ENCODE assay signal across 1 cellular context in the genomic region with DNA sequence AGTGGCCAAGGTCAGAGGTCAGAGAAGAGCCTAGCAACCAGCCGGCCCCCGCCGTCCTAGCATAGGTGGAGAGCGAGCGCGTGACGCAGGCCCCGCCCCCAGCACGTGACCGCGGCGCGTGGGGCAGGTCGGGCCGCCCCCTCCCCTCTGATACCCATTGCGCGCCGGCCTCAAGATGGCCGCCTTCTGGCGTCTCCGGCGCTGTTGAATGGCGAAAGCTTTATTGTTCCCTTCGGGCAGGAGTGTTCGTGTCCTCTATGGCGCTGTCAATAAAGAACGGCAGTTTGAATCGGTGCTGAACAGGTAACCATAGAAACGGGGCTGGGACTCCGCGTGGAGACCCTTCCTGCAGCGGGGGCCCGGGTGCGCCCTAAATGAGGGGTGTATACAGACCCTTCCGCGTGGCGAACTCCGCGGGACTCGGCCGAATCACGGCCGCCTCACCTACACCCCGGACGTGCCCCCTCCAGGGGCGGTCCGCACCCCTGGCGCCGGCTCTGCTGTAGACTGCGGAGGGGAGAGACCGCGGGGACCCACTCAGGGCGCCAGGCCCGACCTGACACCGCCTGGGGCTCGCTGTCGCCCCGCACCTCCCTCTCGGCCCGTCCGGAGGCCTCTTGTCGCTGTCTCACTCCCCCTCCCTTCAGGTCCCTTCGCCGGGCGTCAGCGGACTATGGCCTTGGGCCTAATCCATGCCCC.
TF ChIP-seq lines count a peak whose summit lies in the region.

A gene with protein sequence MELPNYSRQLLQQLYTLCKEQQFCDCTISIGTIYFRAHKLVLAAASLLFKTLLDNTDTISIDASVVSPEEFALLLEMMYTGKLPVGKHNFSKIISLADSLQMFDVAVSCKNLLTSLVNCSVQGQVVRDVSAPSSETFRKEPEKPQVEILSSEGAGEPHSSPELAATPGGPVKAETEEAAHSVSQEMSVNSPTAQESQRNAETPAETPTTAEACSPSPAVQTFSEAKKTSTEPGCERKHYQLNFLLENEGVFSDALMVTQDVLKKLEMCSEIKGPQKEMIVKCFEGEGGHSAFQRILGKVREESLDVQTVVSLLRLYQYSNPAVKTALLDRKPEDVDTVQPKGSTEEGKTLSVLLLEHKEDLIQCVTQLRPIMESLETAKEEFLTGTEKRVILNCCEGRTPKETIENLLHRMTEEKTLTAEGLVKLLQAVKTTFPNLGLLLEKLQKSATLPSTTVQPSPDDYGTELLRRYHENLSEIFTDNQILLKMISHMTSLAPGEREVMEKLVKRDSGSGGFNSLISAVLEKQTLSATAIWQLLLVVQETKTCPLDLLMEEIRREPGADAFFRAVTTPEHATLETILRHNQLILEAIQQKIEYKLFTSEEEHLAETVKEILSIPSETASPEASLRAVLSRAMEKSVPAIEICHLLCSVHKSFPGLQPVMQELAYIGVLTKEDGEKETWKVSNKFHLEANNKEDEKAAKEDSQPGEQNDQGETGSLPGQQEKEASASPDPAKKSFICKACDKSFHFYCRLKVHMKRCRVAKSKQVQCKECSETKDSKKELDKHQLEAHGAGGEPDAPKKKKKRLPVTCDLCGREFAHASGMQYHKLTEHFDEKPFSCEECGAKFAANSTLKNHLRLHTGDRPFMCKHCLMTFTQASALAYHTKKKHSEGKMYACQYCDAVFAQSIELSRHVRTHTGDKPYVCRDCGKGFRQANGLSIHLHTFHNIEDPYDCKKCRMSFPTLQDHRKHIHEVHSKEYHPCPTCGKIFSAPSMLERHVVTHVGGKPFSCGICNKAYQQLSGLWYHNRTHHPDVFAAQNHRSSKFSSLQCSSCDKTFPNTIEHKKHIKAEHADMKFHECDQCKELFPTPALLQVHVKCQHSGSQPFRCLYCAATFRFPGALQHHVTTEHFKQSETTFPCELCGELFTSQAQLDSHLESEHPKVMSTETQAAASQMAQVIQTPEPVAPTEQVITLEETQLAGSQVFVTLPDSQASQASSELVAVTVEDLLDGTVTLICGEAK (plus strand): TSS at position 150 of the 699 bp plus-strand sequence. CDS start 38,098 bp downstream, outside the sequence.

TF ChIP-seq in HepG2, 621 proteins besides CTCF, POLR2A, EP300 and RAD21 (continued from another document and continues in another):
- TF ChIP-seq, protein P1, sequence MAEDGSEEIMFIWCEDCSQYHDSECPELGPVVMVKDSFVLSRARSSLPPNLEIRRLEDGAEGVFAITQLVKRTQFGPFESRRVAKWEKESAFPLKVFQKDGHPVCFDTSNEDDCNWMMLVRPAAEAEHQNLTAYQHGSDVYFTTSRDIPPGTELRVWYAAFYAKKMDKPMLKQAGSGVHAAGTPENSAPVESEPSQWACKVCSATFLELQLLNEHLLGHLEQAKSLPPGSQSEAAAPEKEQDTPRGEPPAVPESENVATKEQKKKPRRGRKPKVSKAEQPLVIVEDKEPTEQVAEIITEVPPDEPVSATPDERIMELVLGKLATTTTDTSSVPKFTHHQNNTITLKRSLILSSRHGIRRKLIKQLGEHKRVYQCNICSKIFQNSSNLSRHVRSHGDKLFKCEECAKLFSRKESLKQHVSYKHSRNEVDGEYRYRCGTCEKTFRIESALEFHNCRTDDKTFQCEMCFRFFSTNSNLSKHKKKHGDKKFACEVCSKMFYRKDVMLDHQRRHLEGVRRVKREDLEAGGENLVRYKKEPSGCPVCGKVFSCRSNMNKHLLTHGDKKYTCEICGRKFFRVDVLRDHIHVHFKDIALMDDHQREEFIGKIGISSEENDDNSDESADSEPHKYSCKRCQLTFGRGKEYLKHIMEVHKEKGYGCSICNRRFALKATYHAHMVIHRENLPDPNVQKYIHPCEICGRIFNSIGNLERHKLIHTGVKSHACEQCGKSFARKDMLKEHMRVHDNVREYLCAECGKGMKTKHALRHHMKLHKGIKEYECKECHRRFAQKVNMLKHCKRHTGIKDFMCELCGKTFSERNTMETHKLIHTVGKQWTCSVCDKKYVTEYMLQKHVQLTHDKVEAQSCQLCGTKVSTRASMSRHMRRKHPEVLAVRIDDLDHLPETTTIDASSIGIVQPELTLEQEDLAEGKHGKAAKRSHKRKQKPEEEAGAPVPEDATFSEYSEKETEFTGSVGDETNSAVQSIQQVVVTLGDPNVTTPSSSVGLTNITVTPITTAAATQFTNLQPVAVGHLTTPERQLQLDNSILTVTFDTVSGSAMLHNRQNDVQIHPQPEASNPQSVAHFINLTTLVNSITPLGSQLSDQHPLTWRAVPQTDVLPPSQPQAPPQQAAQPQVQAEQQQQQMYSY (CRISPR knock-in tag; IDR thresholded peaks at IDR 0.05) = no peak; the same call in 1 of the 2 replicates
- TF ChIP-seq CHCHD3 (CRISPR knock-in tag; IDR thresholded peaks at IDR 0.05) (no peak), NAIF1 (CRISPR knock-in tag; IDR thresholded peaks at IDR 0.05; ENCODE audit: borderline replicate concordance) (peak; percentile 50; the same call in 1 of the 2 replicates), SETDB1 (CRISPR knock-in tag; IDR thresholded peaks at IDR 0.05; ENCODE audit: borderline replicate concordance) (no peak), TEAD2 (CRISPR knock-in tag; IDR thresholded peaks at IDR 0.05) (no peak), ASH2L (IDR thresholded peaks at IDR 0.05; ENCODE audit: insufficient read length, low read depth, low read length) (peak; percentile 96), ZBTB3 (CRISPR knock-in tag; IDR thresholded peaks at IDR 0.05; ENCODE audit: borderline replicate concordance, low read depth) (peak; percentile 53; the same call in 1 of the 2 replicates), HCFC1 (IDR thresholded peaks at IDR 0.05; ENCODE audit: low read depth, low read length) (peak; percentile 72), CHD4 (IDR thresholded peaks at IDR 0.05; ENCODE audit: borderline replicate concordance, low read length) (peak; percentile 2; the same call in 1 of the 2 replicates), PRMT3 (CRISPR knock-in tag; IDR thresholded peaks at IDR 0.05; ENCODE audit: borderline replicate concordance, low read depth) (no peak), SP140L (CRISPR knock-in tag; IDR thresholded peaks at IDR 0.05; ENCODE audit: borderline replicate concordance) (no peak), RARA (CRISPR knock-in tag; IDR thresholded peaks at IDR 0.05) (peak; percentile 69), MTF1 (CRISPR knock-in tag; IDR thresholded peaks at IDR 0.05) (no peak), AGO1 (IDR thresholded peaks at IDR 0.05; ENCODE audit: low read depth, low read length, poor library complexity, severe bottlenecking) (no peak), KLF13 (CRISPR knock-in tag; IDR thresholded peaks at IDR 0.05) (no peak), MAFG (CRISPR knock-in tag; IDR thresholded peaks at IDR 0.05) (no peak), JDP2 (CRISPR knock-in tag; IDR thresholded peaks at IDR 0.05; ENCODE audit: borderline replicate concordance) (no peak), AGO2 (optimal IDR thresholded peaks at IDR 0.05; ENCODE audit: low read depth, low read length) (peak; percentile 82), SP4 (CRISPR knock-in tag; IDR thresholded peaks at IDR 0.05) (peak; percentile 95), ZNF317 (CRISPR knock-in tag; IDR thresholded peaks at IDR 0.05) (peak; percentile 86), NCOA5 (CRISPR knock-in tag; IDR thresholded peaks at IDR 0.05) (no peak), SUZ12 (IDR thresholded peaks at IDR 0.05; ENCODE audit: low read depth, low read length) (no peak)
- TF ChIP-seq, protein P2, sequence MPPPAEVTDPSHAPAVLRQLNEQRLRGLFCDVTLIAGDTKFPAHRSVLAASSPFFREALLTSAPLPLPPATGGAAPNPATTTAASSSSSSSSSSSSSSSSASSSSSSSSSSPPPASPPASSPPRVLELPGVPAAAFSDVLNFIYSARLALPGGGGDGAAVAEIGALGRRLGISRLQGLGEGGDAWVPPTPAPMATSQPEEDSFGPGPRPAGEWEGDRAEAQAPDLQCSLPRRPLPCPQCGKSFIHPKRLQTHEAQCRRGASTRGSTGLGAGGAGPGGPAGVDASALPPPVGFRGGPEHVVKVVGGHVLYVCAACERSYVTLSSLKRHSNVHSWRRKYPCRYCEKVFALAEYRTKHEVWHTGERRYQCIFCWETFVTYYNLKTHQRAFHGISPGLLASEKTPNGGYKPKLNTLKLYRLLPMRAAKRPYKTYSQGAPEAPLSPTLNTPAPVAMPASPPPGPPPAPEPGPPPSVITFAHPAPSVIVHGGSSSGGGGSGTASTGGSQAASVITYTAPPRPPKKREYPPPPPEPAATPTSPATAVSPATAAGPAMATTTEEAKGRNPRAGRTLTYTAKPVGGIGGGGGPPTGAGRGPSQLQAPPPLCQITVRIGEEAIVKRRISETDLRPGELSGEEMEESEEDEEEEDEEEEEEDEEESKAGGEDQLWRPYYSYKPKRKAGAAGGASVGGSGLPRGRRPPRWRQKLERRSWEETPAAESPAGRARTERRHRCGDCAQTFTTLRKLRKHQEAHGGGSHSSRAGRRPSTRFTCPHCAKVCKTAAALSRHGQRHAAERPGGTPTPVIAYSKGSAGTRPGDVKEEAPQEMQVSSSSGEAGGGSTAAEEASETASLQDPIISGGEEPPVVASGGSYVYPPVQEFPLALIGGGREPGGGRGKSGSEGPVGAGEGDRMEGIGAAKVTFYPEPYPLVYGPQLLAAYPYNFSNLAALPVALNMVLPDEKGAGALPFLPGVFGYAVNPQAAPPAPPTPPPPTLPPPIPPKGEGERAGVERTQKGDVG (CRISPR knock-in tag; IDR thresholded peaks at IDR 0.05; ENCODE audit: borderline replicate concordance) = no peak
- TF ChIP-seq, protein P3, sequence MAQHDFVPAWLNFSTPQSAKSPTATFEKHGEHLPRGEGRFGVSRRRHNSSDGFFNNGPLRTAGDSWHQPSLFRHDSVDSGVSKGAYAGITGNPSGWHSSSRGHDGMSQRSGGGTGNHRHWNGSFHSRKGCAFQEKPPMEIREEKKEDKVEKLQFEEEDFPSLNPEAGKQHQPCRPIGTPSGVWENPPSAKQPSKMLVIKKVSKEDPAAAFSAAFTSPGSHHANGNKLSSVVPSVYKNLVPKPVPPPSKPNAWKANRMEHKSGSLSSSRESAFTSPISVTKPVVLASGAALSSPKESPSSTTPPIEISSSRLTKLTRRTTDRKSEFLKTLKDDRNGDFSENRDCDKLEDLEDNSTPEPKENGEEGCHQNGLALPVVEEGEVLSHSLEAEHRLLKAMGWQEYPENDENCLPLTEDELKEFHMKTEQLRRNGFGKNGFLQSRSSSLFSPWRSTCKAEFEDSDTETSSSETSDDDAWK (CRISPR knock-in tag; IDR thresholded peaks at IDR 0.05) = no peak
- TF ChIP-seq, protein P4, sequence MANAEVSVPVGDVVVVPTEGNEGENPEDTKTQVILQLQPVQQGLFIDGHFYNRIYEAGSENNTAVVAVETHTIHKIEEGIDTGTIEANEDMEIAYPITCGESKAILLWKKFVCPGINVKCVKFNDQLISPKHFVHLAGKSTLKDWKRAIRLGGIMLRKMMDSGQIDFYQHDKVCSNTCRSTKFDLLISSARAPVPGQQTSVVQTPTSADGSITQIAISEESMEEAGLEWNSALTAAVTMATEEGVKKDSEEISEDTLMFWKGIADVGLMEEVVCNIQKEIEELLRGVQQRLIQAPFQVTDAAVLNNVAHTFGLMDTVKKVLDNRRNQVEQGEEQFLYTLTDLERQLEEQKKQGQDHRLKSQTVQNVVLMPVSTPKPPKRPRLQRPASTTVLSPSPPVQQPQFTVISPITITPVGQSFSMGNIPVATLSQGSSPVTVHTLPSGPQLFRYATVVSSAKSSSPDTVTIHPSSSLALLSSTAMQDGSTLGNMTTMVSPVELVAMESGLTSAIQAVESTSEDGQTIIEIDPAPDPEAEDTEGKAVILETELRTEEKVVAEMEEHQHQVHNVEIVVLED (CRISPR knock-in tag; IDR thresholded peaks at IDR 0.05; ENCODE audit: borderline replicate concordance) = peak; percentile 90
- TF ChIP-seq, protein P5, sequence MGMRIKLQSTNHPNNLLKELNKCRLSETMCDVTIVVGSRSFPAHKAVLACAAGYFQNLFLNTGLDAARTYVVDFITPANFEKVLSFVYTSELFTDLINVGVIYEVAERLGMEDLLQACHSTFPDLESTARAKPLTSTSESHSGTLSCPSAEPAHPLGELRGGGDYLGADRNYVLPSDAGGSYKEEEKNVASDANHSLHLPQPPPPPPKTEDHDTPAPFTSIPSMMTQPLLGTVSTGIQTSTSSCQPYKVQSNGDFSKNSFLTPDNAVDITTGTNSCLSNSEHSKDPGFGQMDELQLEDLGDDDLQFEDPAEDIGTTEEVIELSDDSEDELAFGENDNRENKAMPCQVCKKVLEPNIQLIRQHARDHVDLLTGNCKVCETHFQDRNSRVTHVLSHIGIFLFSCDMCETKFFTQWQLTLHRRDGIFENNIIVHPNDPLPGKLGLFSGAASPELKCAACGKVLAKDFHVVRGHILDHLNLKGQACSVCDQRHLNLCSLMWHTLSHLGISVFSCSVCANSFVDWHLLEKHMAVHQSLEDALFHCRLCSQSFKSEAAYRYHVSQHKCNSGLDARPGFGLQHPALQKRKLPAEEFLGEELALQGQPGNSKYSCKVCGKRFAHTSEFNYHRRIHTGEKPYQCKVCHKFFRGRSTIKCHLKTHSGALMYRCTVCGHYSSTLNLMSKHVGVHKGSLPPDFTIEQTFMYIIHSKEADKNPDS (CRISPR knock-in tag; IDR thresholded peaks at IDR 0.05) = 0 out of 2 replicates have a peak, but pooled peaks have one; percentile 10
- TF ChIP-seq, protein P6, sequence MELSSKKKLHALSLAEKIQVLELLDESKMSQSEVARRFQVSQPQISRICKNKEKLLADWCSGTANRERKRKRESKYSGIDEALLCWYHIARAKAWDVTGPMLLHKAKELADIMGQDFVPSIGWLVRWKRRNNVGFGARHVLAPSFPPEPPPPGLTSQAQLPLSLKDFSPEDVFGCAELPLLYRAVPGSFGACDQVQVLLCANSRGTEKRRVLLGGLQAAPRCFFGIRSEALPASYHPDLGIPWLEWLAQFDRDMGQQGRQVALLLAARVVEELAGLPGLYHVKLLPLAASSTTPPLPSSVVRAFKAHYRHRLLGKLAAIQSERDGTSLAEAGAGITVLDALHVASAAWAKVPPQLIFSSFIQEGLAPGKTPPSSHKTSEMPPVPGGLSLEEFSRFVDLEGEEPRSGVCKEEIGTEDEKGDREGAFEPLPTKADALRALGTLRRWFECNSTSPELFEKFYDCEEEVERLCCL (CRISPR knock-in tag; IDR thresholded peaks at IDR 0.05; ENCODE audit: borderline replicate concordance) = no peak
- TF ChIP-seq, protein P7, sequence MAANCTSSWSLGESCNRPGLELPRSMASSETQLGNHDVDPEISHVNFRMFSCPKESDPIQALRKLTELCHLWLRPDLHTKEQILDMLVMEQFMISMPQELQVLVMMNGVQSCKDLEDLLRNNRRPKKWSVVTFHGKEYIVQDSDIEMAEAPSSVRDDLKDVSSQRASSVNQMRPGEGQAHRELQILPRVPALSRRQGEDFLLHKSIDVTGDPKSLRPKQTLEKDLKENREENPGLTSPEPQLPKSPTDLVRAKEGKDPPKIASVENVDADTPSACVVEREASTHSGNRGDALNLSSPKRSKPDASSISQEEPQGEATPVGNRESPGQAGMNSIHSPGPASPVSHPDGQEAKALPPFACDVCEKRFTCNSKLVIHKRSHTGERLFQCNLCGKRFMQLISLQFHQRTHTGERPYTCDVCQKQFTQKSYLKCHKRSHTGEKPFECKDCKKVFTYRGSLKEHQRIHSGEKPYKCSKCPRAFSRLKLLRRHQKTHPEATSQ (CRISPR knock-in tag; IDR thresholded peaks at IDR 0.05; ENCODE audit: borderline replicate concordance) = peak; percentile 80
